ENCODE assay signal across 20 cellular contexts in genomic region chr2:180122874-180123273, GRCh38.
A peak's percentile ranks its signal among the peaks of the same experiment; 100 is the strongest.
DNase-seq lines count a peak whose midpoint lies in the region; ATAC-seq, FAIRE-seq and TF ChIP-seq lines count a peak whose summit lies in the region.
"Had no signal": no experiment of that assay in that cellular context is flagged by ENCODE, and none has a peak within 500 bp of the region (broad histone marks: within the 10 kb centered on the region; RNA-seq: fewer than 3 reads in every experiment).

No MANE protein-coding gene starts in this region.

- CTCF ChIA-PET in MCF 10A (lab: Yijun Ruan, JAX) = interaction anchor here (0.6 to 2.9 kb wide), 23 partner anchors 9 to 1592 kb away, joined by 3 to 23 read pairs (median 5); no protein-coding TSS in a partner anchor

- H3K4me3 ChIP-seq in breast epithelium = no peak overlapping the region
- H3K4me3 ChIP-seq: SJSA1, tibial artery had no signal

- no peaks in the 10 kb centered on the region for H3K36me3 ChIP-seq in breast epithelium
- H3K36me3 ChIP-seq: SJSA1, tibial artery had no signal

- H3K4me1 ChIP-seq in breast epithelium (no peaks in the 10 kb centered on the region), foreskin keratinocyte (no peaks in the 10 kb centered on the region)
- H3K4me1 ChIP-seq: tibial artery had no signal

- no peak overlapping the region for H3K4me3 Mint-ChIP-seq in MCF 10A (ENCODE audit: unreplicated experiment)
- H3K4me3 Mint-ChIP-seq: activated T-helper 17 cell treated with anti-CD3 and anti-CD28 coated beads, Interleukin-2, amount 50 U/mL, for 72 hours; CD8-positive, alpha-beta memory T cell; naive thymus-derived CD4-positive, alpha-beta T cell; stimulated activated effector memory CD8-positive, alpha-beta T cell treated with anti-CD3 and anti-CD28 coated beads, Interleukin-12 subunit alpha, Interleukin-12 subunit beta, amount 100 ng/mL, for 72 hours had no signal

- no peak for FAIRE-seq in GM12891 (lab: Jason Lieb, UNC)
- FAIRE-seq: endometrium had no signal

- no TSS peak for BruUV-seq in MCF 10A (replicated peaks; lab: Mats Ljungman, UMichigan)

- H3K27ac ChIP-seq in breast epithelium (no peak overlapping the region), foreskin keratinocyte (no peak overlapping the region)
- H3K27ac ChIP-seq: SJSA1, tibial artery had no signal

- intact Hi-C loops in MCF 10A (cut with micrococcal nuclease) = loop anchor here (10.0 kb wide), 1 partner anchor 1952 kb away; no protein-coding TSS in a partner anchor
- intact Hi-C loops in breast epithelium (cut with DNase I; ENCODE audit: low total_unique reads) = no loop called here

- H3K27me3 ChIP-seq in breast epithelium (no peaks in the 10 kb centered on the region), foreskin keratinocyte (no peaks in the 10 kb centered on the region)
- H3K27me3 ChIP-seq: SJSA1 had no signal

- H3K27ac Mint-ChIP-seq in MCF 10A (ENCODE audit: low read depth, unreplicated experiment) = no peak overlapping the region
- H3K27ac Mint-ChIP-seq: activated T-helper 17 cell treated with anti-CD3 and anti-CD28 coated beads, Interleukin-2, amount 50 U/mL, for 72 hours; naive thymus-derived CD4-positive, alpha-beta T cell; stimulated activated effector memory CD8-positive, alpha-beta T cell treated with anti-CD3 and anti-CD28 coated beads, Interleukin-12 subunit alpha, Interleukin-12 subunit beta, amount 100 ng/mL, for 72 hours had no signal

- POLR2A ChIA-PET in MCF 10A (lab: Yijun Ruan, JAX) = interaction anchor here (1.1 to 1.6 kb wide), 2 partner anchors 936 to 937 kb away, joined by 3 to 4 read pairs; no protein-coding TSS in a partner anchor

- peaks cover 6% of the 10 kb centered on the region for H3K4me1 Mint-ChIP-seq in MCF 10A (ENCODE audit: insufficient read depth, unreplicated experiment)
- H3K4me1 Mint-ChIP-seq: activated T-helper 17 cell treated with anti-CD3 and anti-CD28 coated beads, Interleukin-2, amount 50 U/mL, for 72 hours had no signal

- DNase-seq in MCF 10A (ENCODE audit: unreplicated experiment) (peak; percentile 23), breast epithelium (ENCODE audit: low spot score in 2 of 2) (no peak), astrocyte of the hippocampus (ENCODE audit: low read depth, low spot score) (peak; percentile 46), foreskin keratinocyte (peak; percentile 73 to 85), middle frontal gyrus (ENCODE audit: extremely low spot score, low spot score) (no peak), GM12891 (ENCODE audit: insufficient read length, low spot score) (no peak)
- DNase-seq: 8988T; CD8-positive, alpha-beta memory T cell; DND-41; naive thymus-derived CD4-positive, alpha-beta T cell; NCI-H2081; NCI-H524 treated with DMSO at 0.1 percent for 48 hours; tibial artery had no signal

- no peaks in the 10 kb centered on the region for H3K27me3 Mint-ChIP-seq in MCF 10A (ENCODE audit: insufficient read depth, unreplicated experiment)

- no peaks in the 10 kb centered on the region for H3K36me3 Mint-ChIP-seq in MCF 10A (ENCODE audit: insufficient read depth, unreplicated experiment)
- H3K36me3 Mint-ChIP-seq: CD8-positive, alpha-beta memory T cell; naive thymus-derived CD4-positive, alpha-beta T cell; stimulated activated effector memory CD8-positive, alpha-beta T cell treated with anti-CD3 and anti-CD28 coated beads, Interleukin-12 subunit alpha, Interleukin-12 subunit beta, amount 100 ng/mL, for 72 hours had no signal

- no peaks in the 10 kb centered on the region for H3K9me3 ChIP-seq in breast epithelium
- H3K9me3 ChIP-seq: SJSA1, tibial artery had no signal

- TF ChIP-seq CTCF in MCF 10A (IDR thresholded peaks at IDR 0.05; ENCODE audit: unreplicated experiment) (no peak), breast epithelium (IDR thresholded peaks at IDR 0.05) (no peak), foreskin keratinocyte (conservative IDR thresholded peaks at IDR 0.05) (no peak)

- ATAC-seq in foreskin keratinocyte (peak; percentile 64), HG02571 (IDR thresholded peaks at IDR 0.05; ENCODE audit: unreplicated experiment) (no peak), GM19463 (IDR thresholded peaks at IDR 0.05; ENCODE audit: unreplicated experiment) (no peak)
- ATAC-seq: activated CD4-positive, CD25-positive, alpha-beta regulatory T cell treated with anti-CD3 and anti-CD28 coated beads, Interleukin-2, amount 50 U/mL, for 24 hours; activated T-helper 17 cell treated with anti-CD3 and anti-CD28 coated beads, Interleukin-2, amount 50 U/mL, for 72 hours; naive thymus-derived CD4-positive, alpha-beta T cell; stimulated activated effector memory CD8-positive, alpha-beta T cell treated with anti-CD3 and anti-CD28 coated beads, Interleukin-12 subunit alpha, Interleukin-12 subunit beta, amount 100 ng/mL, for 72 hours had no signal

- TF ChIP-seq POLR2A in breast epithelium (IDR thresholded peaks at IDR 0.05) = no peak
- no peak for TF ChIP-seq POLR2A in GM12891 (IDR thresholded peaks at IDR 0.05; ENCODE audit: low read depth, low read length)

- H3K9me3 Mint-ChIP-seq in MCF 10A (ENCODE audit: unreplicated experiment) = no peaks in the 10 kb centered on the region
- H3K9me3 Mint-ChIP-seq: activated T-helper 17 cell treated with anti-CD3 and anti-CD28 coated beads, Interleukin-2, amount 50 U/mL, for 72 hours; CD8-positive, alpha-beta memory T cell; naive thymus-derived CD4-positive, alpha-beta T cell; stimulated activated effector memory CD8-positive, alpha-beta T cell treated with anti-CD3 and anti-CD28 coated beads, Interleukin-12 subunit alpha, Interleukin-12 subunit beta, amount 100 ng/mL, for 72 hours had no signal

TF ChIP-seq in GM12891, 5 proteins besides CTCF, POLR2A, EP300 and RAD21:
- no peak for TF ChIP-seq SPI1 (IDR thresholded peaks at IDR 0.05; ENCODE audit: low read depth, low read length)
- TF ChIP-seq POLR2AphosphoS5 (IDR thresholded peaks at IDR 0.05; ENCODE audit: low read depth, low read length) = no peak
- TF ChIP-seq POU2F2 (IDR thresholded peaks at IDR 0.05; ENCODE audit: low read depth, low read length) = no peak
- TF ChIP-seq TAF1 (IDR thresholded peaks at IDR 0.05; ENCODE audit: low read depth, low read length) = no peak
- no peak for TF ChIP-seq PAX5 (IDR thresholded peaks at IDR 0.05; ENCODE audit: insufficient read depth, low read length, severe bottlenecking)

Comparison
In these comparisons a context has a peak if more than half of its experiments do, and no peak if none do; other contexts are left out.
1. DNase-seq: peak in MCF 10A (single experiment), astrocyte of the hippocampus (single experiment) and foreskin keratinocyte (2 of 2); none in breast epithelium (0 of 2), middle frontal gyrus (single experiment) and GM12891 (single experiment).